1 cellular context compared by ENCODE assay signal in genomic region chr2:232300894-232301387, GRCh38.
TF ChIP-seq lines count a peak whose summit lies in the region.

No MANE protein-coding gene starts in this region.

TF ChIP-seq in HepG2, 621 proteins besides CTCF, POLR2A, EP300 and RAD21 (continued from another document and continues in another):
- TF ChIP-seq ZNF574 (CRISPR knock-in tag; IDR thresholded peaks at IDR 0.05) (no peak; the same call in 1 of the 2 replicates), ATF7 (IDR thresholded peaks at IDR 0.05) (no peak), ATF7 (CRISPR knock-in tag; IDR thresholded peaks at IDR 0.05) (no peak), ZNF138 (CRISPR knock-in tag; IDR thresholded peaks at IDR 0.05; ENCODE audit: low read depth) (no peak), NCOA1 (CRISPR knock-in tag; IDR thresholded peaks at IDR 0.05) (no peak), FOXA1 (IDR thresholded peaks at IDR 0.05) (peak; percentile 95), FOXA1 (CRISPR knock-in tag; IDR thresholded peaks at IDR 0.05) (peak; percentile 94), REST (IDR thresholded peaks at IDR 0.05; ENCODE audit: borderline replicate concordance in 1 of 2, low read depth in 1 of 2, low read length in 2 of 2) (no peak), ZNF496 (CRISPR knock-in tag; IDR thresholded peaks at IDR 0.05; ENCODE audit: insufficient replicate concordance) (no peak), GZF1 (CRISPR knock-in tag; IDR thresholded peaks at IDR 0.05) (no peak), ISX (CRISPR knock-in tag; conservative IDR thresholded peaks at IDR 0.05) (no peak), ZBTB26 (CRISPR knock-in tag; IDR thresholded peaks at IDR 0.05; ENCODE audit: borderline replicate concordance) (no peak), DRAP1 (CRISPR knock-in tag; IDR thresholded peaks at IDR 0.05) (no peak), SRSF1 (optimal IDR thresholded peaks at IDR 0.05; ENCODE audit: low read depth, low read length) (no peak), MYC (CRISPR knock-in tag; IDR thresholded peaks at IDR 0.05; ENCODE audit: borderline replicate concordance) (no peak), DMTF1 (CRISPR knock-in tag; IDR thresholded peaks at IDR 0.05) (no peak), HNRNPL (IDR thresholded peaks at IDR 0.05; ENCODE audit: low read depth, low read length) (no peak), ZNF225 (CRISPR knock-in tag; IDR thresholded peaks at IDR 0.05) (no peak), ZNF703 (CRISPR knock-in tag; IDR thresholded peaks at IDR 0.05; ENCODE audit: borderline replicate concordance) (no peak), ZNF773 (CRISPR knock-in tag; IDR thresholded peaks at IDR 0.05; ENCODE audit: borderline replicate concordance) (no peak), ZNF124 (CRISPR knock-in tag; IDR thresholded peaks at IDR 0.05) (no peak), PRMT3 (CRISPR knock-in tag; IDR thresholded peaks at IDR 0.05; ENCODE audit: borderline replicate concordance, low read depth) (no peak), RBM39 (IDR thresholded peaks at IDR 0.05; ENCODE audit: low read depth, low read length, poor library complexity, severe bottlenecking) (no peak), CBX2 (IDR thresholded peaks at IDR 0.05; ENCODE audit: low read depth, low read length) (no peak), CBX2 (CRISPR knock-in tag; IDR thresholded peaks at IDR 0.05; ENCODE audit: low read depth) (no peak), ZGPAT (CRISPR knock-in tag; IDR thresholded peaks at IDR 0.05) (peak; percentile 82), ZNF616 (CRISPR knock-in tag; IDR thresholded peaks at IDR 0.05; ENCODE audit: low read depth) (no peak), ZNF333 (CRISPR knock-in tag; IDR thresholded peaks at IDR 0.05; ENCODE audit: borderline replicate concordance) (no peak), BCLAF1 (IDR thresholded peaks at IDR 0.05) (no peak), TEF (CRISPR knock-in tag; IDR thresholded peaks at IDR 0.05) (no peak), HOXA5 (CRISPR knock-in tag; IDR thresholded peaks at IDR 0.05) (no peak), ZNF646 (CRISPR knock-in tag; IDR thresholded peaks at IDR 0.05) (0 out of 2 replicates have a peak, but pooled peaks have one; percentile 57), SOX6 (IDR thresholded peaks at IDR 0.05) (no peak), SOX6 (CRISPR knock-in tag; IDR thresholded peaks at IDR 0.05) (peak; percentile 96), HIVEP1 (CRISPR knock-in tag; IDR thresholded peaks at IDR 0.05) (no peak), ZNF580 (CRISPR knock-in tag; IDR thresholded peaks at IDR 0.05; ENCODE audit: borderline replicate concordance, low read depth) (no peak), MTA1 (CRISPR knock-in tag; IDR thresholded peaks at IDR 0.05; ENCODE audit: borderline replicate concordance) (no peak), HNRNPK (IDR thresholded peaks at IDR 0.05; ENCODE audit: low read depth, low read length, poor library complexity, severe bottlenecking) (no peak)
